Comparison of ENCODE assay signal across 17 cellular contexts in the genomic region with DNA sequence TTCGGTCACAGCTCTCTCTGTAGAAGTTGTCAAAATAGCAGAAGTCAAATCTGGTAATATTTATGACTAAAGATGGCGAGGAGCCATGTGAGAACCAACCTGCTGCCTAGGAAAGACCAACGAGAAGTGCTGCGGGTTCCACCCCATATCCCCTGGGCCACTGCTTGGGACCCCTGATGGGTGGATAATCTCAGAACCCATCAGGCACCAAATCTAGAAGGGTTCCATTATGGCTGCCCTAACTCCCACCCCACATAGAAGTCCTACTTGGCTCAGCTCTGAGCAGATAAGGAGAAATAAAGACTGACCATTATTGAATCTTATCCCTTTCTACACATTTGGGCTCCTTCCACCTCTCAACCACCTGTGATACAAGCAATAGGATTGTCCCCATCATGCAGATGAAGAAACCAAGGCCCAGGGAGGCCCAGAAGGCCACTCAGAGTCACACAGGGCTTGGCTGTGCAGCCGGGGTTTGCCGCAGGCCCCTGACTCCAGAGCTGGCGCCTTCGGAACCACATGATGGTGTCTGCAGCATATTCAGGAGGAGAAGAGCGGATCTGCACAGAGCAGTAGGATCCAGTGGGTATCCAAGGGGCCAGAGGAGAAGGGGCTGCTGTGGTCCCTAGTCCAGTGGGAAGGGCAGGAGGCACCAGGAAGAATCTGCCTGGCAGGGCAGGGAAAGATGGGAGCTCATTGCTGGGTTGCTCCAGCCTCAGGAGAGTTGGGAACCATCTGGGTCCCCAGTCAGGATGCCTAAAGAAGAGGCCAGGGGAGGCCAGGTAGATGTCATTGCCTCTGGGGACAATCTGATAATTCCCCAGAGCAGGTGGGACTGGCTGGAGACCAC.
"Had no signal": no experiment of that assay in that cellular context is flagged by ENCODE, and none has a peak within 500 bp of the region (broad histone marks: within the 10 kb centered on the region; RNA-seq: fewer than 3 reads in every experiment).

No MANE protein-coding gene starts in this region.

- H3K27me3 Mint-ChIP-seq: progenitor cell of endocrine pancreas had no signal

- H3K27ac ChIP-seq: brain microvascular endothelial cell, SJSA1 had no signal

- H3K36me3 Mint-ChIP-seq: activated CD8-positive, alpha-beta memory T cell treated with anti-CD3 and anti-CD28 coated beads, Interleukin-2, amount 10 ng/mL, durations not matched to agents 7 days and 5 days; natural killer cell; stimulated activated memory B cell treated with anti-CD40 and anti-IgM and Interleukin-4, amounts not matched to agents 10 μg/mL and 1 μg/mL and 100 μg/mL, for 72 hours had no signal

- DNase-seq: activated CD4-positive, alpha-beta T cell treated with anti-CD3 and anti-CD28 coated beads, Interleukin-2, amount 50 U/mL, for 4 hours; activated CD8-positive, alpha-beta memory T cell treated with anti-CD3 and anti-CD28 coated beads, Interleukin-2, amount 10 ng/mL, durations not matched to agents 7 days and 5 days; activated naive CD4-positive, alpha-beta T cell treated with Interleukin-2 at 50 U/mL for 16 hours; anterior cingulate cortex; brain microvascular endothelial cell; central memory CD4-positive, alpha-beta T cell; erythroblast; foreskin melanocyte; natural killer cell; stimulated activated CD4-positive, alpha-beta T cell treated with anti-CD3 and anti-CD28 coated beads, Interleukin-15, amount 100 ng/mL, for 24 hours; stimulated activated CD4-positive, alpha-beta T cell treated with anti-CD3 and anti-CD28 coated beads, Interleukin-4, amount 100 ng/mL, for 1 hour; SW 1271 had no signal

- H3K9me3 Mint-ChIP-seq: activated T-helper 17 cell treated with anti-CD3 and anti-CD28 coated beads, Interleukin-2, amount 50 U/mL, for 72 hours; natural killer cell; stimulated activated memory B cell treated with anti-CD40 and anti-IgM and Interleukin-4, amounts not matched to agents 10 μg/mL and 1 μg/mL and 100 μg/mL, for 72 hours; T-helper 2 cell treated with Interferon-gamma antibody and Interleukin-4, amounts not matched to agents 5 μg/mL and 100 μg/mL, for 36 hours had no signal

- ATAC-seq: activated CD8-positive, alpha-beta memory T cell treated with anti-CD3 and anti-CD28 coated beads, Interleukin-2, amount 10 ng/mL, durations not matched to agents 7 days and 5 days; activated T-helper 17 cell treated with anti-CD3 and anti-CD28 coated beads, Interleukin-2, amount 50 U/mL, for 72 hours; natural killer cell; stimulated activated memory B cell treated with anti-CD40 and anti-IgM and Interleukin-4, amounts not matched to agents 10 μg/mL and 1 μg/mL and 100 μg/mL, for 72 hours had no signal

- H3K4me1 ChIP-seq: SJSA1 had no signal

- H3K27ac Mint-ChIP-seq: activated CD8-positive, alpha-beta memory T cell treated with anti-CD3 and anti-CD28 coated beads, Interleukin-2, amount 10 ng/mL, durations not matched to agents 7 days and 5 days; activated T-helper 17 cell treated with anti-CD3 and anti-CD28 coated beads, Interleukin-2, amount 50 U/mL, for 72 hours; natural killer cell; progenitor cell of endocrine pancreas; stimulated activated memory B cell treated with anti-CD40 and anti-IgM and Interleukin-4, amounts not matched to agents 10 μg/mL and 1 μg/mL and 100 μg/mL, for 72 hours; T-helper 2 cell treated with Interferon-gamma antibody and Interleukin-4, amounts not matched to agents 5 μg/mL and 100 μg/mL, for 36 hours had no signal

- H3K4me3 ChIP-seq: SJSA1 had no signal

- H3K4me1 Mint-ChIP-seq: activated CD8-positive, alpha-beta memory T cell treated with anti-CD3 and anti-CD28 coated beads, Interleukin-2, amount 10 ng/mL, durations not matched to agents 7 days and 5 days; activated T-helper 17 cell treated with anti-CD3 and anti-CD28 coated beads, Interleukin-2, amount 50 U/mL, for 72 hours; natural killer cell had no signal

- H3K36me3 ChIP-seq: brain microvascular endothelial cell, SJSA1 had no signal

- H3K4me3 Mint-ChIP-seq: activated CD8-positive, alpha-beta memory T cell treated with anti-CD3 and anti-CD28 coated beads, Interleukin-2, amount 10 ng/mL, durations not matched to agents 7 days and 5 days; activated T-helper 17 cell treated with anti-CD3 and anti-CD28 coated beads, Interleukin-2, amount 50 U/mL, for 72 hours; natural killer cell; stimulated activated memory B cell treated with anti-CD40 and anti-IgM and Interleukin-4, amounts not matched to agents 10 μg/mL and 1 μg/mL and 100 μg/mL, for 72 hours; T-helper 2 cell treated with Interferon-gamma antibody and Interleukin-4, amounts not matched to agents 5 μg/mL and 100 μg/mL, for 36 hours had no signal

- H3K9me3 ChIP-seq: SJSA1 had no signal
